1 cellular context compared by ENCODE assay signal in genomic region chr1:52080014-52080415, GRCh38.
TF ChIP-seq lines count a peak whose summit lies in the region.

No MANE protein-coding gene starts in this region.

TF ChIP-seq in WTC11, 78 proteins besides CTCF, POLR2A, EP300 and RAD21 (continued from another document):
- TF ChIP-seq AR (CRISPR knock-in tag; IDR thresholded peaks at IDR 0.05) (no peak), ZBTB43 (CRISPR knock-in tag; IDR thresholded peaks at IDR 0.05) (no peak)
